Comparison of ENCODE assay signal across 22 cellular contexts in genomic region chr20:47271216-47271615, GRCh38.
DNase-seq lines count a peak whose midpoint lies in the region; ATAC-seq, FAIRE-seq and TF ChIP-seq lines count a peak whose summit lies in the region.
"Had no signal": no experiment of that assay in that cellular context is flagged by ENCODE, and none has a peak within 500 bp of the region (broad histone marks: within the 10 kb centered on the region; RNA-seq: fewer than 3 reads in every experiment).

No MANE protein-coding gene starts in this region.

- no peak overlapping the region for H2BK15ac ChIP-seq in H9 (ENCODE audit: low read depth, low read length)

- H3K4me1 Mint-ChIP-seq in H9, result peaks cover 20 to 42% of the 10 kb centered on the region in 2 experiments
- H3K4me1 Mint-ChIP-seq in immature natural killer cell, result peaks cover 19 to 39% of the 10 kb centered on the region in 2 donors

- H3K4me3 ChIP-seq in A549 (no peak overlapping the region), adipocyte (ENCODE audit: low read length) (no peak overlapping the region), vagina (no peak overlapping the region), esophagus muscularis mucosa (no peak overlapping the region)
- H3K4me3 ChIP-seq: GM23248, SJSA1 had no signal

- H2AFZ ChIP-seq in H9 (ENCODE audit: low read length), result no peak overlapping the region
- H2AFZ ChIP-seq: GM23248 had no signal

- H3K36me3 ChIP-seq in adipocyte (ENCODE audit: control insufficient read depth, insufficient read depth, low read length, severe bottlenecking) (peaks cover 35% of the 10 kb centered on the region), vagina (peaks cover 0 to 19% of the 10 kb centered on the region in 2 donors), esophagus muscularis mucosa (peaks cover 8 to 58% (median 50%) of the 10 kb centered on the region in 4 donors)

- H3K27ac ChIP-seq in A549 (peak overlapping the region; percentile 84 to 93), H9 (ENCODE audit: insufficient read length, low read depth, low read length) (no peak overlapping the region), vagina (no peak overlapping the region), esophagus muscularis mucosa (replicated peaks in 1 of 4) (peak overlapping the region in 1 of 4 donors; percentile 76)
- H3K27ac ChIP-seq: GM23248, SJSA1 had no signal

- DNase-seq in A549 (ENCODE audit: low read depth in 1 of 2, low spot score in 1 of 2), result no peak
- no peak for DNase-seq in H9
- DNase-seq in adipocyte (ENCODE audit: low read depth), result no peak
- peak; percentile 20 for DNase-seq in pons (ENCODE audit: low spot score)
- no peak for DNase-seq in immature natural killer cell
- no peak for DNase-seq in vagina (ENCODE audit: extremely low spot score in 2 of 2)
- no peak for DNase-seq in esophagus muscularis mucosa (ENCODE audit: extremely low spot score)
- DNase-seq: CD4-positive, alpha-beta T cell; COR-L47; DMS79; GM23248; HCEC 1CT; Karpas-422; NCI-H1417; NCI-H1694 treated with DMSO at 0.1 percent for 48 hours; NCI-H2081 treated with DMSO at 0.1 percent for 48 hours; NCI-H2171 treated with DMSO at 0.1 percent for 48 hours; NCI-H524 treated with DMSO at 0.1 percent for 48 hours had no signal

- H3K27me3 ChIP-seq in H9 (ENCODE audit: insufficient read depth, low read length), result no peaks in the 10 kb centered on the region
- H3K27me3 ChIP-seq in adipocyte (replicated peaks; ENCODE audit: control insufficient read depth, insufficient read depth, low read length), result no peaks in the 10 kb centered on the region
- H3K27me3 ChIP-seq in vagina, result no peaks in the 10 kb centered on the region
- no peaks in the 10 kb centered on the region for H3K27me3 ChIP-seq in esophagus muscularis mucosa
- H3K27me3 ChIP-seq: SJSA1 had no signal

- H2BK5ac ChIP-seq in H9 (ENCODE audit: insufficient read length, low read length), result no peak overlapping the region

- TF ChIP-seq POLR2A in A549 (IDR thresholded peaks at IDR 0.05; ENCODE audit: low read length), result no peak
- no peak for TF ChIP-seq POLR2A in vagina (IDR thresholded peaks at IDR 0.05)
- no peak for TF ChIP-seq POLR2A in esophagus muscularis mucosa (IDR thresholded peaks at IDR 0.05; ENCODE audit: low read depth)

- H3K18ac ChIP-seq in H9 (ENCODE audit: insufficient read length, low read depth, low read length), result no peak overlapping the region

- H3K36me3 Mint-ChIP-seq in H9 (ENCODE audit: insufficient read depth in 1 of 3, low read depth in 3 of 3), result peaks cover 52 to 89% (median 79%) of the 10 kb centered on the region in 3 experiments; a peak in 6 of 7 replicates
- H3K36me3 Mint-ChIP-seq in immature natural killer cell, result peaks cover 8 to 24% (median 20%) of the 10 kb centered on the region in 3 donors

- H3K4me2 ChIP-seq in A549 (no peak overlapping the region), H9 (ENCODE audit: insufficient read depth, insufficient read length, low read length) (no peak overlapping the region)

- no peaks in the 10 kb centered on the region for H3K9me3 Mint-ChIP-seq in H9
- H3K9me3 Mint-ChIP-seq in immature natural killer cell, result no peaks in the 10 kb centered on the region
- H3K9me3 Mint-ChIP-seq: CD4-positive, alpha-beta T cell; IgD-negative memory B cell had no signal

- no peak overlapping the region for H3T11ph ChIP-seq in H9 (ENCODE audit: low read length)

- TF ChIP-seq CTCF in A549 (IDR thresholded peaks at IDR 0.05) (no peak), H9 (conservative IDR thresholded peaks at IDR 0.05) (no peak), vagina (IDR thresholded peaks at IDR 0.05) (no peak), esophagus muscularis mucosa (IDR thresholded peaks at IDR 0.05) (no peak)

- ATAC-seq in A549, result no peak
- ATAC-seq: Right ventricle myocardium inferior had no signal

- H3K4me1 ChIP-seq in A549, result peaks cover 43% of the 10 kb centered on the region
- no peaks in the 10 kb centered on the region for H3K4me1 ChIP-seq in H9 (ENCODE audit: insufficient read depth, low read length)
- H3K4me1 ChIP-seq in adipocyte (ENCODE audit: control insufficient read depth, insufficient read depth, low read length), result peaks cover 56% of the 10 kb centered on the region
- peaks cover 27% of the 10 kb centered on the region for H3K4me1 ChIP-seq in vagina
- peaks cover 35 to 61% (median 58%) of the 10 kb centered on the region in 4 donors for H3K4me1 ChIP-seq in esophagus muscularis mucosa

- no peak overlapping the region for H2AK5ac ChIP-seq in H9 (ENCODE audit: insufficient read length, low read length)

- peak overlapping the region in 2 of 3 experiments; percentile 9 to 62; a peak in 1 of 7 replicates for H3K27ac Mint-ChIP-seq in H9
- no peak overlapping the region for H3K27ac Mint-ChIP-seq in immature natural killer cell
- H3K27ac Mint-ChIP-seq: CD4-positive, alpha-beta T cell; IgD-negative memory B cell had no signal

- H3K9me3 ChIP-seq in A549 (no peaks in the 10 kb centered on the region), H9 (ENCODE audit: control insufficient read depth, low read depth, low read length) (no peaks in the 10 kb centered on the region), adipocyte (ENCODE audit: control insufficient read depth, low read length) (no peaks in the 10 kb centered on the region), vagina (no peaks in the 10 kb centered on the region), esophagus muscularis mucosa (no peaks in the 10 kb centered on the region)
- H3K9me3 ChIP-seq: SJSA1 had no signal

- POLR2A ChIA-PET in A549 (lab: Yijun Ruan, JAX), result interaction anchor here (1.0 to 4.5 kb wide), 3 partner anchors 89 to 113 kb away, joined by 3 to 52 read pairs (median 6); no protein-coding TSS in a partner anchor

- no peaks in the 10 kb centered on the region for H3K27me3 Mint-ChIP-seq in H9 (ENCODE audit: low read depth)
- H3K27me3 Mint-ChIP-seq in immature natural killer cell (ENCODE audit: low read depth in 3 of 3), result no peaks in the 10 kb centered on the region
- H3K27me3 Mint-ChIP-seq: CD4-positive, alpha-beta T cell; IgD-negative memory B cell had no signal

- H3K9ac ChIP-seq in H9 (ENCODE audit: extremely low read depth, insufficient read length, low read length) (no peak overlapping the region), adipocyte (ENCODE audit: low read length) (peak overlapping the region; percentile 30)
- H3K9ac ChIP-seq: GM23248 had no signal

- intact Hi-C loops in vagina (cut with DNase I), result no loop called here
- intact Hi-C loops in esophagus muscularis mucosa (cut with DNase I), result no loop called here

- H3K4me3 Mint-ChIP-seq in H9 (no peak overlapping the region), immature natural killer cell (no peak overlapping the region)
- H3K4me3 Mint-ChIP-seq: CD4-positive, alpha-beta T cell; IgD-negative memory B cell had no signal

- H3K23me2 ChIP-seq in H9 (ENCODE audit: insufficient read length, low read depth, low read length, poor library complexity, severe bottlenecking), result no peaks in the 10 kb centered on the region

- H3K23ac ChIP-seq in H9 (ENCODE audit: insufficient read length, low read depth, low read length), result no peak overlapping the region

- H2BK20ac ChIP-seq in H9 (ENCODE audit: low read depth, low read length, poor library complexity, severe bottlenecking), result no peak overlapping the region

- no peak overlapping the region for H3K4ac ChIP-seq in H9 (ENCODE audit: low read depth, low read length)

- peaks cover 2% of the 10 kb centered on the region for H4K20me1 ChIP-seq in H9 (ENCODE audit: control insufficient read depth, insufficient read depth, insufficient read length)

- CTCF ChIA-PET in A549 (lab: Yijun Ruan, JAX), result interaction anchor here (0.6 to 14.7 kb wide), 17 partner anchors 8 to 1350 kb away, joined by 3 to 684 read pairs (median 5); partner anchors contain the start of gene ZMYND8

- peaks cover 12% of the 10 kb centered on the region for H3K79me1 ChIP-seq in H9 (ENCODE audit: insufficient read depth, low read depth, low read length, poor library complexity, severe bottlenecking)

- H4K91ac ChIP-seq in H9 (ENCODE audit: insufficient read length, low read depth, low read length), result no peak overlapping the region

- H3K56ac ChIP-seq in H9 (ENCODE audit: insufficient read length, low read depth, low read length), result no peak overlapping the region

- FAIRE-seq in A549 (lab: Jason Lieb, UNC), result no peak
- FAIRE-seq: RCC 7860 had no signal

- no peak overlapping the region for H2BK12ac ChIP-seq in H9 (ENCODE audit: insufficient read length, low read depth, low read length)

- no peak overlapping the region for H4K5ac ChIP-seq in H9 (ENCODE audit: insufficient read length, low read depth, low read length)

- no peak overlapping the region for H3K14ac ChIP-seq in H9 (ENCODE audit: insufficient read depth, low read length)

- WGBS in A549 (ENCODE audit: missing lambda C conversion rate), result 61% methylated on average over 4 of the region's 4 CpGs
- WGBS in H9 (ENCODE audit: extremely low coverage, insufficient read length, low lambda C conversion rate), result no CpG with 5 or more reads among the region's 4 CpGs
- 70% methylated on average over 4 of the region's 4 CpGs for WGBS in esophagus muscularis mucosa

- no peak for TF ChIP-seq RAD21 in A549 (conservative IDR thresholded peaks at IDR 0.05 in 1 of 2, IDR thresholded peaks at IDR 0.05 in 1 of 2)

- TF ChIP-seq EP300 in A549 (IDR thresholded peaks at IDR 0.05) (no peak), esophagus muscularis mucosa (IDR thresholded peaks at IDR 0.05) (no peak)

- no peak overlapping the region for H2BK120ac ChIP-seq in H9 (ENCODE audit: low read depth, low read length, poor library complexity, severe bottlenecking)

- H4K8ac ChIP-seq in H9 (replicated peaks; ENCODE audit: insufficient read length, low read depth, low read length), result no peak overlapping the region

- peaks cover 17% of the 10 kb centered on the region; the same call in 1 of the 2 replicates for H3K79me2 ChIP-seq in H9 (ENCODE audit: insufficient read depth, low read length)

TF ChIP-seq in A549, 52 proteins besides CTCF, POLR2A, EP300 and RAD21 (continues in another document):
- TF ChIP-seq BCL3 (IDR thresholded peaks at IDR 0.05), result no peak
- no peak for TF ChIP-seq SMC3 (IDR thresholded peaks at IDR 0.05)
- TF ChIP-seq ATOH8 (CRISPR knock-in tag; IDR thresholded peaks at IDR 0.05; ENCODE audit: low read depth), result no peak

Comparison
In these comparisons a context has a peak if more than half of its experiments do, and no peak if none do; other contexts are left out.
1. H3K27ac ChIP-seq: peak in A549 (2 of 2); none in H9 (single experiment) and vagina (single experiment).
2. H3K27ac Mint-ChIP-seq: peak in H9 (2 of 3); none in immature natural killer cell (0 of 6).